In the genomic region with DNA sequence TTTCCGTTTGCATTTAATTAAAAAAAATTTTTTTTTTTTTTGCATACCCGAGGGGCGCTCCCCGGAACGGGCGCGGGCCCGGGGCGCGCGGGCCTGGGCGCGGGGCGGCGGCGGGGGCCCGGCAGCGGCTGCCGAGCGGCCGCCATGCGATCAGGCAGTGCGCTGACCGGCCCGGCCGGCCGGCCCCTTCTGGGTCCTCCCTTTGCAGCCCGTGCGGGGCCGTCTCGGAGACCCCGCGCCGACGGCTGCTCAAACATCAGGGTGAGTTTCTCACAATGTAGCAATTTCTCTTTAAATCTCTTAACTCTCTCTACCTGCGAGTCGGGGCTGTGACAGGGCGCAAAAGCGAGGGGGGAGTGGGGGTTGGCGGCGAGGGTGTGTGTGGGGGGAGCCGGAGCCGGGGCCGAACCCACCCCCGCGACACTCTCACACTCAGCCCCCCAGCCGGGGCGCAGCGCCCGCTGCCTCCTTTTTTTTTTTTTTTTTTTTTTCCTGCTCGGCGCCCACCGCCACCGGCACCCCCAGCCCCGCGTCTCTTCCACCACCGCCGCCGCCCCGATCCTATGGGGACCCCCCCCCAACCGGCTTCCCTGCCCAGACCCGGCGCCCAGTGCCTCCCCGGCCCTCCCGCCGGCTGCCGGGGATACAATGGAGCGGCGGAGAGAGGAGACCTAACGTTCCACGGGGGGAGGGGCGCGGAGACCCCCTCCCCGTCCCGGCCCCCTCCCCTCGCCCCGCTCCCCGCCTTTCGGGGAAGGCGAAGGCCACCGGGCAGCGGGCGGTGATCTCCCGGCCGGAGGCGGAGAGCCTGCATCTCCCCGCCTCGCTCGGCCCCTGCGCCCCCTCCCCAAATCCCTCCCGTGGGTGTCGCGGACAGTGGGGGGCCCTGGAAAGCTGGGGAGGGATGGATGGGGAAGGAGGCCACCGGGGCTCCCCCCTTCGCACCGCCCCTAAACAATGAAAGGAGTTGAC, we compare ENCODE assay signal across 8 cellular contexts. TPM values are rescaled to one million over a fixed set of nuclear protein-coding genes. Genes with fewer than 3 reads are reported as not detected.
DNase-seq lines count a peak whose midpoint lies in the region; ATAC-seq and TF ChIP-seq lines count a peak whose summit lies in the region.

A gene (plus strand): TSS at position 227 of the 972 bp plus-strand sequence. CDS start 64,441 bp downstream, outside the sequence.

- H3K27me3 ChIP-seq in breast epithelium (no peaks in the 10 kb centered on the region), skeletal muscle tissue (ENCODE audit: control insufficient read depth in 3 of 3, insufficient read depth in 3 of 3, low read length in 3 of 3) (peaks cover 0 to 1% (median 0%) of the 10 kb centered on the region in 3 donors)

- H3K4me1 ChIP-seq in breast epithelium (peaks cover 0 to 10% of the 10 kb centered on the region in 2 donors), skeletal muscle tissue (ENCODE audit: control insufficient read depth in 3 of 3, insufficient read depth in 3 of 3, low read length in 3 of 3) (peaks cover 29 to 42% (median 37%) of the 10 kb centered on the region in 3 donors)

- ATAC-seq in HG02970 (IDR thresholded peaks at IDR 0.05; ENCODE audit: low FRiP score, unreplicated experiment): peak; percentile 41

- H3K4me3 ChIP-seq in WI38 (ENCODE audit: low read depth, low read length) (peak within 1 kb of the TSS; percentile 90), breast epithelium (peak within 1 kb of the TSS; percentile 86 to 98 (median 96)), skeletal muscle tissue (ENCODE audit: low read length in 3 of 3) (peak within 1 kb of the TSS; percentile 80 to 94 (median 93))

- H3K9me3 ChIP-seq in breast epithelium: no peaks in the 10 kb centered on the region
- H3K9me3 ChIP-seq in skeletal muscle tissue (ENCODE audit: control insufficient read depth in 3 of 3, low read length in 3 of 3): no peaks in the 10 kb centered on the region

- TF ChIP-seq POLR2A in breast epithelium (IDR thresholded peaks at IDR 0.05): peak; percentile 26

- H3K36me3 ChIP-seq in breast epithelium (no peaks in the 10 kb centered on the region), skeletal muscle tissue (ENCODE audit: control insufficient read depth in 3 of 3, insufficient read depth in 3 of 3, low read length in 3 of 3) (no peaks in the 10 kb centered on the region)

- H3K27ac ChIP-seq in breast epithelium: peak within 1 kb of the TSS; percentile 87 to 96
- H3K27ac ChIP-seq in skeletal muscle tissue (ENCODE audit: low read depth, low read length): peak within 1 kb of the TSS; percentile 95

- intact Hi-C loops in breast epithelium (cut with DNase I; ENCODE audit: low total_unique reads): loop anchor here (2.0 kb wide), 1 partner anchor 58 kb away; no protein-coding TSS in a partner anchor

- H3K9ac ChIP-seq in skeletal muscle tissue (ENCODE audit: low read depth in 1 of 3, low read length in 3 of 3): peak within 1 kb of the TSS; percentile 93 to 98 (median 98)

- peak; percentile 15 for DNase-seq in SKM-1 (lab: John Stamatoyannopoulos, UW; ENCODE audit: unreplicated experiment)
- DNase-seq in SKM-1 treated with dmso at 0.1 percent for 144 hours (lab: John Stamatoyannopoulos, UW; ENCODE audit: unreplicated experiment): no peak
- peak; percentile 22 for DNase-seq in NCI-H2029 treated with DMSO at 0.1 percent for 48 hours (lab: John Stamatoyannopoulos, UW)
- peak; percentile 82 to 83 for DNase-seq in breast epithelium (ENCODE audit: low spot score in 2 of 2)
- DNase-seq in iPS-NIHi11 (ENCODE audit: low spot score): peak; percentile 85

- TF ChIP-seq CTCF in WI38 (IDR thresholded peaks at IDR 0.05; ENCODE audit: low read depth, low read length) (no peak), breast epithelium (IDR thresholded peaks at IDR 0.05) (no peak)

RNA-seq across cellular contexts. Expression of the gene that starts here (rescaled TPM):
- 1 to 10 TPM; 4.2 to 8.3 (median 7.5) TPM for total RNA-seq in breast epithelium
- total RNA-seq in skeletal muscle tissue: 3.7 TPM
